32 cellular contexts compared by ENCODE assay signal in genomic region chr3:151845506-151845905, GRCh38. TPM values are rescaled to one million over a fixed set of nuclear protein-coding genes. Genes with fewer than 3 reads are reported as not detected.
"Had no signal": no experiment of that assay in that cellular context is flagged by ENCODE, and none has a peak within 500 bp of the region (broad histone marks: within the 10 kb centered on the region; RNA-seq: fewer than 3 reads in every experiment).

No MANE protein-coding gene starts in this region.

- ATAC-seq: activated T-helper 17 cell treated with anti-CD3 and anti-CD28 coated beads, Interleukin-2, amount 50 U/mL, for 72 hours; Panc1; Right ventricle myocardium inferior had no signal

- H3K9ac ChIP-seq: SK-N-SH had no signal

- H3K27ac ChIP-seq: brain microvascular endothelial cell, cardiac muscle cell, SJCRH30, VCaP had no signal

- H3K4me3 ChIP-seq: cardiac muscle cell, MG63, SJCRH30 had no signal

- H3K9me3 ChIP-seq: SJCRH30, SK-N-SH had no signal

- H3K36me3 ChIP-seq: brain microvascular endothelial cell, cardiac muscle cell, MG63, SJCRH30 had no signal

- H3K27me3 ChIP-seq: brain microvascular endothelial cell, cardiac muscle cell, MG63, SJCRH30 had no signal

- DNase-seq: activated CD4-positive, alpha-beta memory T cell treated with anti-CD3 and anti-CD28 coated beads for 36 hours; activated CD4-positive, alpha-beta T cell treated with anti-CD3 and anti-CD28 coated beads, Interleukin-2, amount 10 ng/mL, durations not matched to agents 7 days and 5 days; activated CD4-positive, CD25-positive, alpha-beta regulatory T cell; activated gamma-delta T cell; activated naive CD4-positive, alpha-beta T cell treated with anti-CD3 and anti-CD28 coated beads for 36 hours; activated T-cell treated with anti-CD3 and anti-CD28 coated beads for 4 hours; activated T-cell treated with anti-CD3 and anti-CD28 coated beads, Interleukin-2, amount 50 U/mL, for 48 hours; amygdala; brain microvascular endothelial cell; MG63; MV-4-11; NCI-H1092 treated with DMSO at 0.1 percent for 48 hours; NCI-H1417 treated with DMSO at 0.1 percent for 48 hours; NCI-H1694; NCI-H2029; NCI-H2107; NCI-H345; NCI-H510A; NCI-H526 treated with DMSO at 0.1 percent for 48 hours; NCI-H82; RPMI8226; SJCRH30; SK-N-SH; T-helper 1 cell had no signal

- H3K9me2 ChIP-seq: SK-N-SH had no signal

- H3K4me2 ChIP-seq: SK-N-SH had no signal

RNA-seq across cellular contexts. Expression of gene SUCNR1, which starts 27.9 kb away (rescaled TPM):
- total RNA-seq: activated CD4-positive, alpha-beta memory T cell treated with anti-CD3 and anti-CD28 coated beads for 36 hours; activated CD4-positive, alpha-beta T cell treated with anti-CD3 and anti-CD28 coated beads, Interleukin-2, amount 10 ng/mL, durations not matched to agents 7 days and 5 days; activated naive CD4-positive, alpha-beta T cell treated with anti-CD3 and anti-CD28 coated beads for 36 hours; activated T-helper 17 cell treated with anti-CD3 and anti-CD28 coated beads, Interleukin-2, amount 50 U/mL, for 72 hours; astrocyte; cardiac muscle cell; T-helper 2 cell treated with Interferon-gamma antibody and Interleukin-4, amounts not matched to agents 100 ng/mL and 5 ng/mL, for 36 hours had no signal

RNA-seq across cellular contexts. Expression of gene AADAC, which starts 31.6 kb away (rescaled TPM):
- total RNA-seq: activated CD4-positive, alpha-beta memory T cell treated with anti-CD3 and anti-CD28 coated beads for 36 hours; activated CD4-positive, alpha-beta T cell treated with anti-CD3 and anti-CD28 coated beads, Interleukin-2, amount 10 ng/mL, durations not matched to agents 7 days and 5 days; activated CD8-positive, alpha-beta memory T cell treated with anti-CD3 and anti-CD28 coated beads for 36 hours; activated naive CD4-positive, alpha-beta T cell treated with anti-CD3 and anti-CD28 coated beads for 36 hours; activated T-helper 17 cell treated with anti-CD3 and anti-CD28 coated beads, Interleukin-2, amount 50 U/mL, for 72 hours; astrocyte; cardiac muscle cell; Right ventricle myocardium inferior; SJCRH30; T-helper 2 cell treated with Interferon-gamma antibody and Interleukin-4, amounts not matched to agents 100 ng/mL and 5 ng/mL, for 36 hours had no signal
